1 cellular context compared by ENCODE assay signal in the genomic region with DNA sequence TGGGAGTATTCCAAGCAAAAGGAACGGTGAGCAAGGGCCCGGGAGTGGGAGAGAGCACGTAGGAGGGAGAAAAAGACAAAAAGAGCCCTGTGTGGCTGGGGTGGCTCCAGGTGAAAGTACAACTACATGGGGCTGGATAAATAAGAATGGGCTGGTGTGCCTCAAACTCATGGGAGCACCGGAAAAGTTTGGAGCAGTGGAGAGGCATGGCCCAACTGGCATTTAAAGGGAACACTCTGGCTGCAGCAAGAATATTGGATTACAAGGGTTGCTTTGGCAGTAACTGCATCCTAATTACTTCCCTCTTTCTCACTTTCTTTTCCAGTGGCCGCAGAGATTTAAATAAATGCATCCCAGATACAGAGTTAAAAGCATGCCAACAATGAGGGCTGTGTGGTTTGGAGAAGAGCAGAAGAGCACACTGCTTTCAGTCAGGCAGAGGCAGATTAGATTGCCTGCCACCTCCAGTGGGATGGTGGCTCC.
TF ChIP-seq lines count a peak whose summit lies in the region.

No MANE protein-coding gene starts in this region.

TF ChIP-seq in GM23338, 12 proteins besides CTCF, POLR2A, EP300 and RAD21 (continued from another document):
- TF ChIP-seq REST (IDR thresholded peaks at IDR 0.05; ENCODE audit: unreplicated experiment) (no peak), JUNB (IDR thresholded peaks at IDR 0.05; ENCODE audit: unreplicated experiment) (no peak), POLR2AphosphoS5 (IDR thresholded peaks at IDR 0.05; ENCODE audit: low read depth) (no peak), EZH2 (IDR thresholded peaks at IDR 0.05; ENCODE audit: low read depth, unreplicated experiment) (no peak), NANOG (IDR thresholded peaks at IDR 0.05; ENCODE audit: borderline replicate concordance) (no peak)
